Comparison of ENCODE assay signal across 1 cellular context in genomic region chr22:36419177-36419911, GRCh38.
TF ChIP-seq lines count a peak whose summit lies in the region.

No MANE protein-coding gene starts in this region.

TF ChIP-seq in HepG2, 621 proteins besides CTCF, POLR2A, EP300 and RAD21 (continued from another document):
- TF ChIP-seq TCF7 (IDR thresholded peaks at IDR 0.05; ENCODE audit: low read depth) (peak; percentile 97), GABPA (IDR thresholded peaks at IDR 0.05; ENCODE audit: low read depth, low read length) (no peak), GABPA (CRISPR knock-in tag; IDR thresholded peaks at IDR 0.05; ENCODE audit: low read depth) (peak; percentile 59), ZBTB20 (CRISPR knock-in tag; IDR thresholded peaks at IDR 0.05; ENCODE audit: borderline replicate concordance, low read depth) (0 out of 2 replicates have a peak, but pooled peaks have one; percentile 67), SAP130 (CRISPR knock-in tag; IDR thresholded peaks at IDR 0.05; ENCODE audit: low read depth) (peak; percentile 98), ATF3 (CRISPR knock-in tag; IDR thresholded peaks at IDR 0.05) (no peak), ZNF329 (CRISPR knock-in tag; IDR thresholded peaks at IDR 0.05; ENCODE audit: low read depth) (no peak), ERF (CRISPR knock-in tag; IDR thresholded peaks at IDR 0.05) (peak; percentile 94), ZNF720 (CRISPR knock-in tag; IDR thresholded peaks at IDR 0.05) (no peak), SOX5 (CRISPR knock-in tag; IDR thresholded peaks at IDR 0.05; ENCODE audit: borderline replicate concordance) (peak; percentile 97), KAT7 (CRISPR knock-in tag; IDR thresholded peaks at IDR 0.05; ENCODE audit: borderline replicate concordance) (peak; percentile 67; the same call in 1 of the 2 replicates), HES4 (CRISPR knock-in tag; IDR thresholded peaks at IDR 0.05; ENCODE audit: borderline replicate concordance) (no peak), NKX3-1 (CRISPR knock-in tag; IDR thresholded peaks at IDR 0.05) (no peak), ARID2 (CRISPR knock-in tag; IDR thresholded peaks at IDR 0.05; ENCODE audit: borderline replicate concordance) (no peak), ZMAT3 (CRISPR knock-in tag; conservative IDR thresholded peaks at IDR 0.05) (no peak; the same call in 1 of the 2 replicates), POLR2AphosphoS2 (IDR thresholded peaks at IDR 0.05; ENCODE audit: low read depth, low read length) (no peak), ZBTB3 (CRISPR knock-in tag; IDR thresholded peaks at IDR 0.05; ENCODE audit: borderline replicate concordance, low read depth) (no peak), ARNT (IDR thresholded peaks at IDR 0.05) (no peak), ZNF768 (CRISPR knock-in tag; IDR thresholded peaks at IDR 0.05) (no peak), ZNF841 (CRISPR knock-in tag; IDR thresholded peaks at IDR 0.05; ENCODE audit: borderline replicate concordance) (no peak), NCOA1 (CRISPR knock-in tag; IDR thresholded peaks at IDR 0.05) (no peak; the same call in 1 of the 2 replicates), HCFC1 (IDR thresholded peaks at IDR 0.05; ENCODE audit: low read depth, low read length) (no peak), FOXK2 (IDR thresholded peaks at IDR 0.05) (peak; percentile 98), RXRB (CRISPR knock-in tag; IDR thresholded peaks at IDR 0.05; ENCODE audit: borderline replicate concordance) (peak; percentile 99), RFXANK (CRISPR knock-in tag; IDR thresholded peaks at IDR 0.05) (peak; percentile 70; the same call in 1 of the 2 replicates), DZIP1 (CRISPR knock-in tag; IDR thresholded peaks at IDR 0.05) (no peak), TCF12 (IDR thresholded peaks at IDR 0.05) (no peak), TCF12 (CRISPR knock-in tag; IDR thresholded peaks at IDR 0.05) (peak; percentile 98), ZNF775 (CRISPR knock-in tag; IDR thresholded peaks at IDR 0.05; ENCODE audit: borderline replicate concordance) (no peak), ZNF777 (CRISPR knock-in tag; IDR thresholded peaks at IDR 0.05) (no peak), ATF5 (CRISPR knock-in tag; IDR thresholded peaks at IDR 0.05; ENCODE audit: low read depth) (no peak), ZNF691 (CRISPR knock-in tag; IDR thresholded peaks at IDR 0.05; ENCODE audit: borderline replicate concordance, low read depth) (peak; percentile 40; the same call in 1 of the 2 replicates), ATF6 (CRISPR knock-in tag; conservative IDR thresholded peaks at IDR 0.05) (no peak), CBX1 (IDR thresholded peaks at IDR 0.05; ENCODE audit: low read depth) (no peak), ZNF615 (CRISPR knock-in tag; IDR thresholded peaks at IDR 0.05; ENCODE audit: borderline replicate concordance) (no peak), ZNF724P (CRISPR knock-in tag; IDR thresholded peaks at IDR 0.05; ENCODE audit: borderline replicate concordance) (no peak; the same call in 1 of the 2 replicates), TARDBP (CRISPR knock-in tag; IDR thresholded peaks at IDR 0.05) (peak; percentile 88; the same call in 1 of the 2 replicates), SNAPC2 (CRISPR knock-in tag; IDR thresholded peaks at IDR 0.05) (peak; percentile 50; the same call in 1 of the 2 replicates), CREBL2 (CRISPR knock-in tag; IDR thresholded peaks at IDR 0.05; ENCODE audit: borderline replicate concordance) (no peak), ZNF7 (CRISPR knock-in tag; IDR thresholded peaks at IDR 0.05) (no peak), SRY (CRISPR knock-in tag; IDR thresholded peaks at IDR 0.05) (no peak), ZNF512B (CRISPR knock-in tag; IDR thresholded peaks at IDR 0.05; ENCODE audit: borderline replicate concordance) (no peak), DDIT3 (CRISPR knock-in tag; IDR thresholded peaks at IDR 0.05) (no peak), ESRRA (CRISPR knock-in tag; IDR thresholded peaks at IDR 0.05; ENCODE audit: low read depth) (peak; percentile 53; the same call in 1 of the 2 replicates), RFXAP (CRISPR knock-in tag; IDR thresholded peaks at IDR 0.05; ENCODE audit: borderline replicate concordance) (no peak), FOSL2 (CRISPR knock-in tag; IDR thresholded peaks at IDR 0.05) (peak; percentile 86), ZSCAN12 (CRISPR knock-in tag; IDR thresholded peaks at IDR 0.05) (no peak), BORCS8-MEF2B (CRISPR knock-in tag; IDR thresholded peaks at IDR 0.05) (no peak), RFX3 (CRISPR knock-in tag; IDR thresholded peaks at IDR 0.05) (peak; percentile 30; the same call in 1 of the 2 replicates), NONO (IDR thresholded peaks at IDR 0.05) (no peak), NONO (CRISPR knock-in tag; conservative IDR thresholded peaks at IDR 0.05) (peak; percentile 89)
- TF ChIP-seq, protein P1, sequence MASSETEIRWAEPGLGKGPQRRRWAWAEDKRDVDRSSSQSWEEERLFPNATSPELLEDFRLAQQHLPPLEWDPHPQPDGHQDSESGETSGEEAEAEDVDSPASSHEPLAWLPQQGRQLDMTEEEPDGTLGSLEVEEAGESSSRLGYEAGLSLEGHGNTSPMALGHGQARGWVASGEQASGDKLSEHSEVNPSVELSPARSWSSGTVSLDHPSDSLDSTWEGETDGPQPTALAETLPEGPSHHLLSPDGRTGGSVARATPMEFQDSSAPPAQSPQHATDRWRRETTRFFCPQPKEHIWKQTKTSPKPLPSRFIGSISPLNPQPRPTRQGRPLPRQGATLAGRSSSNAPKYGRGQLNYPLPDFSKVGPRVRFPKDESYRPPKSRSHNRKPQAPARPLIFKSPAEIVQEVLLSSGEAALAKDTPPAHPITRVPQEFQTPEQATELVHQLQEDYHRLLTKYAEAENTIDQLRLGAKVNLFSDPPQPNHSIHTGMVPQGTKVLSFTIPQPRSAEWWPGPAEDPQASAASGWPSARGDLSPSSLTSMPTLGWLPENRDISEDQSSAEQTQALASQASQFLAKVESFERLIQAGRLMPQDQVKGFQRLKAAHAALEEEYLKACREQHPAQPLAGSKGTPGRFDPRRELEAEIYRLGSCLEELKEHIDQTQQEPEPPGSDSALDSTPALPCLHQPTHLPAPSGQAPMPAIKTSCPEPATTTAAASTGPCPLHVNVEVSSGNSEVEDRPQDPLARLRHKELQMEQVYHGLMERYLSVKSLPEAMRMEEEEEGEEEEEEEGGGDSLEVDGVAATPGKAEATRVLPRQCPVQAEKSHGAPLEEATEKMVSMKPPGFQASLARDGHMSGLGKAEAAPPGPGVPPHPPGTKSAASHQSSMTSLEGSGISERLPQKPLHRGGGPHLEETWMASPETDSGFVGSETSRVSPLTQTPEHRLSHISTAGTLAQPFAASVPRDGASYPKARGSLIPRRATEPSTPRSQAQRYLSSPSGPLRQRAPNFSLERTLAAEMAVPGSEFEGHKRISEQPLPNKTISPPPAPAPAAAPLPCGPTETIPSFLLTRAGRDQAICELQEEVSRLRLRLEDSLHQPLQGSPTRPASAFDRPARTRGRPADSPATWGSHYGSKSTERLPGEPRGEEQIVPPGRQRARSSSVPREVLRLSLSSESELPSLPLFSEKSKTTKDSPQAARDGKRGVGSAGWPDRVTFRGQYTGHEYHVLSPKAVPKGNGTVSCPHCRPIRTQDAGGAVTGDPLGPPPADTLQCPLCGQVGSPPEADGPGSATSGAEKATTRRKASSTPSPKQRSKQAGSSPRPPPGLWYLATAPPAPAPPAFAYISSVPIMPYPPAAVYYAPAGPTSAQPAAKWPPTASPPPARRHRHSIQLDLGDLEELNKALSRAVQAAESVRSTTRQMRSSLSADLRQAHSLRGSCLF (CRISPR knock-in tag; IDR thresholded peaks at IDR 0.05; ENCODE audit: borderline replicate concordance): no peak
- TF ChIP-seq, protein P2, sequence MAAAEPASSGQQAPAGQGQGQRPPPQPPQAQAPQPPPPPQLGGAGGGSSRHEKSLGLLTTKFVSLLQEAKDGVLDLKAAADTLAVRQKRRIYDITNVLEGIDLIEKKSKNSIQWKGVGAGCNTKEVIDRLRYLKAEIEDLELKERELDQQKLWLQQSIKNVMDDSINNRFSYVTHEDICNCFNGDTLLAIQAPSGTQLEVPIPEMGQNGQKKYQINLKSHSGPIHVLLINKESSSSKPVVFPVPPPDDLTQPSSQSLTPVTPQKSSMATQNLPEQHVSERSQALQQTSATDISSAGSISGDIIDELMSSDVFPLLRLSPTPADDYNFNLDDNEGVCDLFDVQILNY (CRISPR knock-in tag; conservative IDR thresholded peaks at IDR 0.05): no peak
TF ChIP-seq in HepG2: peak in this region for 292.
